Comparison of ENCODE assay signal across 6 cellular contexts in genomic region chr6:160532315-160532714, GRCh38.
"Had no signal": no experiment of that assay in that cellular context is flagged by ENCODE, and none has a peak within 500 bp of the region (broad histone marks: within the 10 kb centered on the region; RNA-seq: fewer than 3 reads in every experiment).

No MANE protein-coding gene starts in this region.

- H3K27ac ChIP-seq: HL-60 had no signal

- ATAC-seq: HepG2, K562 had no signal

- H3K4me3 Mint-ChIP-seq: IgD-negative memory B cell had no signal

- H3K27ac Mint-ChIP-seq: IgD-negative memory B cell had no signal

- DNase-seq: IMR-90, KBM-7 had no signal

- H3K4me3 ChIP-seq: K562 had no signal
